17 cellular contexts compared by ENCODE assay signal in genomic region chr7:157467496-157468212, GRCh38.
A peak's percentile ranks its signal among the peaks of the same experiment; 100 is the strongest.
DNase-seq lines count a peak whose midpoint lies in the region; ATAC-seq, FAIRE-seq and TF ChIP-seq lines count a peak whose summit lies in the region.
"Had no signal": no experiment of that assay in that cellular context is flagged by ENCODE, and none has a peak within 500 bp of the region (broad histone marks: within the 10 kb centered on the region; RNA-seq: fewer than 3 reads in every experiment).

No MANE protein-coding gene starts in this region.

- no peak for TF ChIP-seq EP300 in K562 (IDR thresholded peaks at IDR 0.05; ENCODE audit: low read length)

- in situ Hi-C loops in K562 (cut with MboI): no loop called here

- peaks cover 16% of the 10 kb centered on the region for H4K20me1 ChIP-seq in K562 (replicated peaks; ENCODE audit: control insufficient read depth, insufficient read depth, low read length)
- no peaks in the 10 kb centered on the region for H4K20me1 ChIP-seq in neural progenitor cell (ENCODE audit: low read depth)
- H4K20me1 ChIP-seq: BLaER1 had no signal

- ATAC-seq in K562 (peak; percentile 86), HG03025 (IDR thresholded peaks at IDR 0.05; ENCODE audit: low FRiP score, unreplicated experiment) (no peak)

- peaks cover 15% of the 10 kb centered on the region for H3K9me3 Mint-ChIP-seq in neural progenitor cell

- H3K36me3 ChIP-seq in H7 (replicated peaks; ENCODE audit: control insufficient read depth, insufficient read depth, low read length) (no peaks in the 10 kb centered on the region), K562 (ENCODE audit: control insufficient read depth, insufficient read depth, low read length) (no peaks in the 10 kb centered on the region), neural progenitor cell (no peaks in the 10 kb centered on the region)
- H3K36me3 ChIP-seq: BLaER1, MG63 had no signal

- CTCF ChIA-PET in K562 (lab: Yijun Ruan, JAX; ENCODE audit: low intra/inter-chr PET ratio): interaction anchor here (0.6 to 1.1 kb wide), 3 partner anchors 52 to 551 kb away, joined by 3 to 4 read pairs (median 3); no protein-coding TSS in a partner anchor

- H3K4me3 Mint-ChIP-seq in neural progenitor cell: peak overlapping the region; percentile 53

- H3K4me2 ChIP-seq in K562 (ENCODE audit: insufficient read depth, low read length): no peak overlapping the region
- no peak overlapping the region for H3K4me2 ChIP-seq in neural progenitor cell
- H3K4me2 ChIP-seq: BLaER1, KMS-11 had no signal

- H3K27ac ChIP-seq in C4-2B (no peak overlapping the region), K562 (ENCODE audit: extremely low read depth, low read depth, low read length) (no peak overlapping the region), neural progenitor cell (no peak overlapping the region)
- H3K27ac ChIP-seq: BLaER1, KMS-11 had no signal

- peak; percentile 56 to 67 for TF ChIP-seq RAD21 in K562 (CRISPR knock-in tag; conservative IDR thresholded peaks at IDR 0.05 in 1 of 2, IDR thresholded peaks at IDR 0.05 in 1 of 2)

- no peaks in the 10 kb centered on the region for H3K9me1 ChIP-seq in K562 (ENCODE audit: control insufficient read depth, insufficient read depth, low read length)

- POLR2A ChIA-PET in K562 (lab: Yijun Ruan, JAX): no interaction called here

- H2AFZ ChIP-seq in K562 (ENCODE audit: low read depth, low read length) (no peak overlapping the region), neural progenitor cell (replicated peaks) (no peak overlapping the region)

- no TSS peak for BruUV-seq in K562 (replicated peaks; lab: Mats Ljungman, UMichigan)

- whole genome bisulfite sequencing in K562 (ENCODE audit: insufficient coverage, low coverage, missing lambda C conversion rate): 8% methylated on average over 26 of the region's 26 CpGs

- intact Hi-C loops in K562 (cut with micrococcal nuclease): loop anchor here (5.0 kb wide), 1 partner anchor 1095 kb away; no protein-coding TSS in a partner anchor

- TF ChIP-seq CTCF in C4-2B (conservative IDR thresholded peaks at IDR 0.05) (peak; percentile 49), K562 (IDR thresholded peaks at IDR 0.05 in 2 of 3, conservative IDR thresholded peaks at IDR 0.05 in 1 of 3; ENCODE audit: insufficient read depth in 2 of 3, low read depth in 1 of 3, low read length in 3 of 3) (peak; percentile 49 to 67 (median 54)), neural progenitor cell (IDR thresholded peaks at IDR 0.05) (no peak)

- DNase-seq in H7 (peak; percentile 72), K562 (ENCODE audit: extremely low read depth in 1 of 4, low spot score in 3 of 4) (peak; percentile 58 to 82 (median 79)), neural progenitor cell (ENCODE audit: low spot score) (no peak), NCI-H2196 treated with DMSO at 0.1 percent for 48 hours (lab: John Stamatoyannopoulos, UW; ENCODE audit: unreplicated experiment) (no peak), amygdala (lab: John Stamatoyannopoulos, UW) (no peak), amniotic stem cell (lab: John Stamatoyannopoulos, UW) (no peak)
- DNase-seq: DMS153, MG63, NCI-H1105 treated with DMSO at 0.1 percent for 48 hours, NCI-H187 treated with DMSO at 0.1 percent for 48 hours, NCI-H2171, NCI-H774, SIG-M5 had no signal

- peaks cover 21% of the 10 kb centered on the region for H3F3A ChIP-seq in neural progenitor cell (ENCODE audit: low read depth)

- no peaks in the 10 kb centered on the region; the same call in 1 of the 2 replicates for H3K27me3 ChIP-seq in H7 (ENCODE audit: control insufficient read depth, insufficient read depth, low read length)
- H3K27me3 ChIP-seq in K562 (ENCODE audit: control insufficient read depth in 2 of 2, insufficient read depth in 2 of 2, low read length in 2 of 2): peaks cover 60 to 65% of the 10 kb centered on the region in 2 experiments
- H3K27me3 ChIP-seq in neural progenitor cell: peaks cover 20% of the 10 kb centered on the region
- H3K27me3 ChIP-seq: BLaER1, MG63 had no signal

- H3K79me2 ChIP-seq in K562 (ENCODE audit: control insufficient read depth, insufficient read depth, low read length) (no peaks in the 10 kb centered on the region), neural progenitor cell (ENCODE audit: low read depth) (no peaks in the 10 kb centered on the region)

- H3K4me3 ChIP-seq in H7 (ENCODE audit: insufficient read depth, low read depth, low read length) (no peak overlapping the region), K562 (no peak overlapping the region), neural progenitor cell (no peak overlapping the region)
- H3K4me3 ChIP-seq: BLaER1, MG63 had no signal

- TF ChIP-seq POLR2A in K562 (conservative IDR thresholded peaks at IDR 0.05): no peak

- H3K4me1 ChIP-seq in K562 (replicated peaks in 1 of 2; ENCODE audit: control insufficient read depth in 2 of 2, insufficient read depth in 2 of 2, low read length in 2 of 2) (peaks cover 0 to 28% of the 10 kb centered on the region in 2 experiments; a peak in 3 of 5 replicates), neural progenitor cell (peaks cover 22% of the 10 kb centered on the region)

- H3K4me1 Mint-ChIP-seq in neural progenitor cell: peaks cover 55% of the 10 kb centered on the region

- H3K9me3 ChIP-seq in K562 (replicated peaks; ENCODE audit: control insufficient read depth, insufficient read depth, low read depth, low read length) (0 out of 2 replicates have a peak, but pooled peaks cover under 1% of the 10 kb centered on the region), neural progenitor cell (ENCODE audit: low read depth) (no peaks in the 10 kb centered on the region)

- H3K9ac ChIP-seq in K562 (ENCODE audit: insufficient read depth in 1 of 2, low read depth in 2 of 2, low read length in 2 of 2): no peak overlapping the region
- no peak overlapping the region for H3K9ac ChIP-seq in neural progenitor cell
- H3K9ac ChIP-seq: BLaER1, KMS-11 had no signal

- H3K36me3 Mint-ChIP-seq in neural progenitor cell: peaks cover 10% of the 10 kb centered on the region

- H3K27ac Mint-ChIP-seq in neural progenitor cell: no peak overlapping the region

- H3K27me3 Mint-ChIP-seq in neural progenitor cell (ENCODE audit: insufficient read depth, low read depth): peaks cover 17% of the 10 kb centered on the region

- FAIRE-seq in K562 (lab: Jason Lieb, UNC): peak; percentile 81

TF ChIP-seq in K562, 482 proteins besides CTCF, POLR2A, EP300 and RAD21:
- TF ChIP-seq EGR1 (conservative IDR thresholded peaks at IDR 0.05) (peak; percentile 87), EZH2 (IDR thresholded peaks at IDR 0.05; ENCODE audit: borderline replicate concordance, low read depth, low read length) (0 out of 2 replicates have a peak, but pooled peaks have one; percentile 12), SRSF7 (optimal IDR thresholded peaks at IDR 0.05; ENCODE audit: low read depth, low read length) (no peak), KLF16 (IDR thresholded peaks at IDR 0.05) (peak; percentile 45; the same call in 1 of the 2 replicates), DEAF1 (CRISPR knock-in tag; IDR thresholded peaks at IDR 0.05) (peak; percentile 32; the same call in 1 of the 2 replicates)

Comparison
In these comparisons a context has a peak if more than half of its experiments do, and no peak if none do; other contexts are left out.
1. DNase-seq: peak in H7 (single experiment) and K562 (4 of 4); none in neural progenitor cell (single experiment), NCI-H2196 treated with DMSO at 0.1 percent for 48 hours (single experiment), amygdala (0 of 56) and amniotic stem cell (single experiment).